ENCODE assay signal across 10 cellular contexts in genomic region chr17:59627770-59628171, GRCh38. TPM values are rescaled to one million over a fixed set of nuclear protein-coding genes. Genes with fewer than 3 reads are reported as not detected.
A peak's percentile ranks its signal among the peaks of the same experiment; 100 is the strongest.
DNase-seq lines count a peak whose midpoint lies in the region; ATAC-seq, FAIRE-seq and TF ChIP-seq lines count a peak whose summit lies in the region.
"Had no signal": no experiment of that assay in that cellular context is flagged by ENCODE, and none has a peak within 500 bp of the region (broad histone marks: within the 10 kb centered on the region; RNA-seq: fewer than 3 reads in every experiment).

No MANE protein-coding gene starts in this region.

- H3K27ac ChIP-seq in small intestine (ENCODE audit: low read depth in 1 of 2, low read length in 1 of 2) (no peak overlapping the region), thyroid gland (no peak overlapping the region)

- peaks cover 4 to 16% of the 10 kb centered on the region in 2 donors for H3K4me1 ChIP-seq in small intestine (ENCODE audit: control insufficient read depth in 2 of 2, insufficient read depth in 1 of 2, low read depth in 1 of 2, low read length in 1 of 2)
- peaks cover 31 to 57% of the 10 kb centered on the region in 2 donors for H3K4me1 ChIP-seq in thyroid gland

- FAIRE-seq in small intestine (lab: Jason Lieb, UNC) = no peak

- no peaks in the 10 kb centered on the region for H3K36me3 ChIP-seq in small intestine (ENCODE audit: control insufficient read depth in 2 of 2, insufficient read depth in 2 of 2, low read length in 2 of 2)
- H3K36me3 ChIP-seq in thyroid gland = no peaks in the 10 kb centered on the region

- H3K9me3 ChIP-seq in small intestine (ENCODE audit: control insufficient read depth, low read depth) (no peaks in the 10 kb centered on the region), thyroid gland (no peaks in the 10 kb centered on the region)

- H3K4me3 ChIP-seq in small intestine (ENCODE audit: low read depth in 1 of 2, low read length in 2 of 2) (no peak overlapping the region), thyroid gland (replicated peaks in 1 of 3) (no peak overlapping the region)
- H3K4me3 ChIP-seq: skin epidermis had no signal

- ATAC-seq in Right ventricle myocardium superior (ENCODE audit: poor library complexity) (peak; percentile 9), GM19467 (IDR thresholded peaks at IDR 0.05; ENCODE audit: unreplicated experiment) (no peak)

- H3K27me3 ChIP-seq in small intestine (ENCODE audit: control insufficient read depth in 2 of 2, insufficient read depth in 2 of 2, low read length in 2 of 2) (no peaks in the 10 kb centered on the region), thyroid gland (no peaks in the 10 kb centered on the region)

- no peak for TF ChIP-seq CTCF in thyroid gland (IDR thresholded peaks at IDR 0.05)

- 13 to 21% (median 18%) methylated on average over 2 of the region's 2 CpGs for WGBS in small intestine, 3 donors
- 47 to 55% methylated on average over 2 of the region's 2 CpGs for WGBS in thyroid gland, 2 donors

- DNase-seq in Right ventricle myocardium superior (no peak), cardiac septum (ENCODE audit: low spot score) (no peak), SIG-M5 treated with dmso at 0.1 percent for 504 hours (lab: John Stamatoyannopoulos, UW; ENCODE audit: unreplicated experiment) (peak; percentile 59), germinal center (ENCODE audit: low spot score) (peak; percentile 33), NCI-H1694 treated with DMSO at 0.1 percent for 48 hours (lab: John Stamatoyannopoulos, UW) (no peak), small intestine (no peak), thyroid gland (no peak)
- DNase-seq: NCI-H510A had no signal

- no peak for TF ChIP-seq POLR2A in thyroid gland (IDR thresholded peaks at IDR 0.05)

- intact Hi-C loops in Right ventricle myocardium superior (cut with DNase I) (no loop called here), cardiac septum (cut with DNase I) (no loop called here), thyroid gland (cut with DNase I) (loop anchor here (10.0 kb wide), 1 partner anchor 77 kb away; the partner anchor contains the start of genes PTRH2 and VMP1)

RNA-seq across cellular contexts. Expression of gene CLTC, which starts 8.1 kb away (rescaled TPM):
- total RNA-seq in Right ventricle myocardium superior (126 TPM), cardiac septum (204 TPM), thyroid gland (100 to 1,000 TPM; 250 to 474 (median 364) TPM)
- polyA plus RNA-seq in small intestine = 10 to 100 TPM; 60.4 to 91.6 (median 67.6) TPM

Comparison
In these comparisons a context has a peak if more than half of its experiments do, and no peak if none do; other contexts are left out.
1. DNase-seq: peak in SIG-M5 treated with dmso at 0.1 percent for 504 hours (single experiment) and germinal center (single experiment); none in Right ventricle myocardium superior (single experiment), cardiac septum (single experiment), NCI-H1694 treated with DMSO at 0.1 percent for 48 hours (single experiment), small intestine (single experiment) and thyroid gland (0 of 2).